ENCODE assay signal across 13 cellular contexts in genomic region chrX:18702362-18703195, GRCh38. TPM values are rescaled to one million over a fixed set of nuclear protein-coding genes. Genes with fewer than 3 reads are reported as not detected.
A peak's percentile ranks its signal among the peaks of the same experiment; 100 is the strongest.
DNase-seq lines count a peak whose midpoint lies in the region; FAIRE-seq and TF ChIP-seq lines count a peak whose summit lies in the region.
"Had no signal": no experiment of that assay in that cellular context is flagged by ENCODE, and none has a peak within 500 bp of the region (broad histone marks: within the 10 kb centered on the region; RNA-seq: fewer than 3 reads in every experiment).

No MANE protein-coding gene starts in this region.

- peaks cover 0 to 14% of the 10 kb centered on the region in 2 experiments; a peak in 2 of 4 replicates for H3K4me1 ChIP-seq in SK-N-SH (ENCODE audit: control insufficient read depth in 1 of 2, insufficient read depth in 2 of 2, low read depth in 1 of 2, low read length in 1 of 2)
- no peaks in the 10 kb centered on the region for H3K4me1 ChIP-seq in urinary bladder (ENCODE audit: insufficient read depth)

- H3K4me2 ChIP-seq in SK-N-SH: peak overlapping the region; percentile 58
- H3K4me2 ChIP-seq: GM23338, KMS-11 had no signal

- H3K27ac ChIP-seq in SK-N-SH (ENCODE audit: low read depth in 2 of 2, low read length in 1 of 2): peak overlapping the region; percentile 48 to 65; a peak in 3 of 4 replicates
- H3K27ac ChIP-seq in urinary bladder (ENCODE audit: low read depth): peak overlapping the region; percentile 45
- H3K27ac ChIP-seq: KMS-11 had no signal

- TF ChIP-seq CTCF in SK-N-SH (IDR thresholded peaks at IDR 0.05) (no peak), fibroblast of pulmonary artery (IDR thresholded peaks at IDR 0.05; ENCODE audit: low read length, missing control alignments) (no peak)

- H3K4me3 ChIP-seq in SK-N-SH (ENCODE audit: low read depth in 2 of 2, low read length in 1 of 2) (no peak overlapping the region), fibroblast of pulmonary artery (replicated peaks; ENCODE audit: low read depth, low read length) (no peak overlapping the region), urinary bladder (ENCODE audit: low read depth, low read length) (no peak overlapping the region)
- H3K4me3 ChIP-seq: GM23338 had no signal

- POLR2A ChIA-PET in SK-N-SH (lab: Yijun Ruan, JAX): no interaction called here

- H3K9ac ChIP-seq in SK-N-SH: no peak overlapping the region
- H3K9ac ChIP-seq: KMS-11 had no signal

- H3K79me2 ChIP-seq in SK-N-SH (ENCODE audit: insufficient read depth): no peaks in the 10 kb centered on the region

- H3K27me3 ChIP-seq in SK-N-SH (ENCODE audit: insufficient read depth): no peaks in the 10 kb centered on the region; the same call in 1 of the 2 replicates

- no peaks in the 10 kb centered on the region for H3F3A ChIP-seq in SK-N-SH (replicated peaks; ENCODE audit: insufficient read depth)

- CTCF ChIA-PET in SK-N-SH (lab: Yijun Ruan, JAX): interaction anchor here (1.0 to 1.1 kb wide), 3 partner anchors 14 to 67 kb away, joined by 3 read pairs; no protein-coding TSS in a partner anchor

- no peak for TF ChIP-seq RAD21 in SK-N-SH (IDR thresholded peaks at IDR 0.05; ENCODE audit: low read length)

- DNase-seq in NCI-H82 (lab: John Stamatoyannopoulos, UW) (peak; percentile 28), NCI-H82 treated with DMSO at 0.1 percent for 48 hours (lab: John Stamatoyannopoulos, UW; ENCODE audit: unreplicated experiment) (no peak), SK-N-SH (no peak), fibroblast of pulmonary artery (ENCODE audit: low read depth) (peak; percentile 84), GM19239 (ENCODE audit: insufficient read length, low spot score) (no peak), SKM-1 treated with dmso at 0.1 percent for 144 hours (lab: John Stamatoyannopoulos, UW; ENCODE audit: unreplicated experiment) (no peak), pons (ENCODE audit: low spot score) (no peak)
- DNase-seq: activated naive CD8-positive, alpha-beta T cell treated with anti-CD3 and anti-CD28 coated beads, Interleukin-2, amount 10 ng/mL, durations not matched to agents 7 days and 5 days; natural killer cell had no signal

- no peaks in the 10 kb centered on the region for H3K9me2 ChIP-seq in SK-N-SH

- H2AFZ ChIP-seq in SK-N-SH (ENCODE audit: low read depth): no peak overlapping the region
- H2AFZ ChIP-seq: GM23338 had no signal

- TF ChIP-seq EP300 in SK-N-SH (IDR thresholded peaks at IDR 0.05; ENCODE audit: borderline replicate concordance in 1 of 2, low read depth in 1 of 2, low read length in 1 of 2): peak in 1 of 2 experiments; percentile 38; a peak in 1 of 4 replicates

- 25% methylated on average over 12 of the region's 12 CpGs for WGBS in SK-N-SH (ENCODE audit: low lambda C conversion rate)
- WGBS in urinary bladder: 29% methylated on average over 12 of the region's 12 CpGs

- FAIRE-seq in GM19239 (lab: Jason Lieb, UNC): no peak

- H3K36me3 ChIP-seq in SK-N-SH (replicated peaks in 1 of 2; ENCODE audit: control insufficient read depth in 1 of 2, insufficient read depth in 2 of 2, low read length in 1 of 2) (no peaks in the 10 kb centered on the region), urinary bladder (ENCODE audit: insufficient read depth) (no peaks in the 10 kb centered on the region)

- no peaks in the 10 kb centered on the region for H3K9me3 ChIP-seq in SK-N-SH

- H4K20me1 ChIP-seq in SK-N-SH (ENCODE audit: insufficient read depth): no peaks in the 10 kb centered on the region

TF ChIP-seq in SK-N-SH, 30 proteins besides CTCF, POLR2A, EP300 and RAD21:
- TF ChIP-seq PBX3 (IDR thresholded peaks at IDR 0.05) (peak; percentile 81), JUND (IDR thresholded peaks at IDR 0.05) (peak; percentile 75), RFX5 (IDR thresholded peaks at IDR 0.05; ENCODE audit: low read length) (no peak), TCF12 (IDR thresholded peaks at IDR 0.05) (peak; percentile 35; the same call in 1 of the 2 replicates), FOSL2 (IDR thresholded peaks at IDR 0.05; ENCODE audit: borderline replicate concordance, low read depth) (peak; percentile 67; the same call in 1 of the 2 replicates), NFIC (IDR thresholded peaks at IDR 0.05; ENCODE audit: borderline replicate concordance) (peak; percentile 67; the same call in 1 of the 2 replicates)
- TF ChIP-seq, protein P1, sequence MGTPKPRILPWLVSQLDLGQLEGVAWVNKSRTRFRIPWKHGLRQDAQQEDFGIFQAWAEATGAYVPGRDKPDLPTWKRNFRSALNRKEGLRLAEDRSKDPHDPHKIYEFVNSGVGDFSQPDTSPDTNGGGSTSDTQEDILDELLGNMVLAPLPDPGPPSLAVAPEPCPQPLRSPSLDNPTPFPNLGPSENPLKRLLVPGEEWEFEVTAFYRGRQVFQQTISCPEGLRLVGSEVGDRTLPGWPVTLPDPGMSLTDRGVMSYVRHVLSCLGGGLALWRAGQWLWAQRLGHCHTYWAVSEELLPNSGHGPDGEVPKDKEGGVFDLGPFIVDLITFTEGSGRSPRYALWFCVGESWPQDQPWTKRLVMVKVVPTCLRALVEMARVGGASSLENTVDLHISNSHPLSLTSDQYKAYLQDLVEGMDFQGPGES (IDR thresholded peaks at IDR 0.05; ENCODE audit: low read depth, low read length): no peak

RNA-seq across cellular contexts. Expression of gene PPEF1, which starts 4.9 kb away (rescaled TPM):
- polyA plus RNA-seq in SK-N-SH (2012; rRNA removed) (0.16 and 0.58 TPM in 2 replicates), urinary bladder (0.15 TPM)
- 1.7 TPM in 2 replicates for polyA plus RNA-seq in SK-N-SH (2012; cell fraction: cytosol; rRNA removed)
- polyA plus RNA-seq in SK-N-SH (2012; cell fraction: nucleus; rRNA removed): 0.27 and 0.29 TPM in 2 replicates
- 0.95 TPM for total RNA-seq in urinary bladder
- total RNA-seq: activated CD8-positive, alpha-beta memory T cell treated with anti-CD3 and anti-CD28 coated beads for 36 hours; activated naive CD8-positive, alpha-beta T cell treated with anti-CD3 and anti-CD28 coated beads, Interleukin-2, amount 10 ng/mL, durations not matched to agents 7 days and 5 days had no signal
- polyA plus RNA-seq: GM23338 had no signal

RNA-seq across cellular contexts. Expression of gene RS1, which starts 30.7 kb away (rescaled TPM):
- not detected in 2 replicates for polyA plus RNA-seq in SK-N-SH (2012; rRNA removed)
- not detected in 2 replicates for polyA plus RNA-seq in SK-N-SH (2012; cell fraction: cytosol; rRNA removed)
- not detected in 2 replicates for polyA plus RNA-seq in SK-N-SH (2012; cell fraction: nucleus; rRNA removed)
- not detected for total RNA-seq in urinary bladder
- not detected for polyA plus RNA-seq in urinary bladder
- total RNA-seq: activated CD8-positive, alpha-beta memory T cell treated with anti-CD3 and anti-CD28 coated beads for 36 hours; activated naive CD8-positive, alpha-beta T cell treated with anti-CD3 and anti-CD28 coated beads, Interleukin-2, amount 10 ng/mL, durations not matched to agents 7 days and 5 days; GM23338; natural killer cell had no signal
- polyA plus RNA-seq: GM23338 had no signal

Comparison
In these comparisons a context has a peak if more than half of its experiments do, and no peak if none do; other contexts are left out.
1. DNase-seq: peak in NCI-H82 (single experiment) and fibroblast of pulmonary artery (single experiment); none in NCI-H82 treated with DMSO at 0.1 percent for 48 hours (single experiment), SK-N-SH (single experiment), GM19239 (single experiment), SKM-1 treated with dmso at 0.1 percent for 144 hours (single experiment) and pons (single experiment).